Comparison of ENCODE assay signal across 19 cellular contexts in the genomic region with DNA sequence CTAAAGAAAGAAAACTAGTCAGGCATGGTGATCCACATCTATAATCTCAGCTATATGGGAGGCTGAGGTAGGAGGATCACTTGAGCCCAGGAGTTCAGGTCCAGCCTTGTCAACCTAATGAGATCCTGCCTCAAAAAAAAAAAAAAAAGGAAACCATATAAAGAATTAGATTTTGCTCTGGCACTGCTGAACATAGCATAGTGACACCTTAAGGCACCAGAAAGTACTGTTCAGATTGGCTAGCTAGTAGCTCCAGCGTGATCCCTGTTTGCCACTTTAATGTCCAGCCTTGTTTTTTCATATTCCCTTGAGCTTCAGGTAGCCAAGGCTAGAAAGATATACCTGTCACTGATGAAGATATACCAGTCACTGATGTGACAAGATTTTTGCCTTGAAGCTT. TPM values are rescaled to one million over a fixed set of nuclear protein-coding genes. Genes with fewer than 3 reads are reported as not detected.
DNase-seq lines count a peak whose midpoint lies in the region; ATAC-seq and TF ChIP-seq lines count a peak whose summit lies in the region.
"Had no signal": no experiment of that assay in that cellular context is flagged by ENCODE, and none has a peak within 500 bp of the region (broad histone marks: within the 10 kb centered on the region; RNA-seq: fewer than 3 reads in every experiment).

No MANE protein-coding gene starts in this region.

- H3K4me3 ChIP-seq in WERI-Rb-1 (ENCODE audit: low read depth, low read length) = no peak overlapping the region
- H3K4me3 ChIP-seq: heart left ventricle had no signal

- H3K9me3 ChIP-seq in WERI-Rb-1 (ENCODE audit: severe bottlenecking) = no peaks in the 10 kb centered on the region
- H3K9me3 ChIP-seq: heart left ventricle had no signal

- H3K9me3 Mint-ChIP-seq in osteocyte (ENCODE audit: unreplicated experiment) = no peaks in the 10 kb centered on the region
- H3K9me3 Mint-ChIP-seq: mesothelial cell of epicardium had no signal

- peaks cover 43% of the 10 kb centered on the region for H3K36me3 Mint-ChIP-seq in osteocyte (ENCODE audit: unreplicated experiment)

- no peak for ATAC-seq in HG02884 (IDR thresholded peaks at IDR 0.05; ENCODE audit: unreplicated experiment)
- ATAC-seq: activated CD4-positive, CD25-positive, alpha-beta regulatory T cell treated with anti-CD3 and anti-CD28 coated beads, Interleukin-2, amount 50 U/mL, for 24 hours; heart left ventricle; right cardiac atrium; T-helper 17 cell had no signal

- no peak overlapping the region for H3K27ac ChIP-seq in WERI-Rb-1
- H3K27ac ChIP-seq: heart left ventricle had no signal

- H3K27me3 Mint-ChIP-seq in osteocyte (ENCODE audit: unreplicated experiment) = no peaks in the 10 kb centered on the region
- H3K27me3 Mint-ChIP-seq: T-helper 17 cell had no signal

- H3K4me1 Mint-ChIP-seq in osteocyte (ENCODE audit: unreplicated experiment) = no peaks in the 10 kb centered on the region

- no peaks in the 10 kb centered on the region; the same call in 1 of the 2 replicates for H3K36me3 ChIP-seq in WERI-Rb-1

- TF ChIP-seq CTCF in WERI-Rb-1 (IDR thresholded peaks at IDR 0.05; ENCODE audit: low read depth, low read length) = 0 out of 2 replicates have a peak, but pooled peaks have one; percentile 13
- TF ChIP-seq CTCF in osteocyte (IDR thresholded peaks at IDR 0.05) = peak; percentile 9

- no peak overlapping the region for H3K27ac Mint-ChIP-seq in osteocyte (ENCODE audit: unreplicated experiment)
- H3K27ac Mint-ChIP-seq: mesothelial cell of epicardium had no signal

- no peaks in the 10 kb centered on the region for H3K27me3 ChIP-seq in WERI-Rb-1 (ENCODE audit: insufficient read depth, low read depth, severe bottlenecking)
- H3K27me3 ChIP-seq: heart left ventricle had no signal

- DNase-seq in DMS 273 (lab: John Stamatoyannopoulos, UW; ENCODE audit: unreplicated experiment) = peak; percentile 13
- no peak for DNase-seq in DMS 273 treated with DMSO at 0.1 percent for 48 hours (lab: John Stamatoyannopoulos, UW)
- DNase-seq in LHCN-M2 (ENCODE audit: low read depth) = peak; percentile 5
- DNase-seq in WERI-Rb-1 = no peak
- no peak for DNase-seq in osteocyte (ENCODE audit: extremely low spot score, unreplicated experiment)
- DNase-seq in NCI-H1048 (lab: John Stamatoyannopoulos, UW) = no peak
- DNase-seq in KG1 (lab: John Stamatoyannopoulos, UW) = no peak
- DNase-seq: 8988T, activated gamma-delta T cell, HCEC 1CT, heart left ventricle, NCI-H1694 treated with DMSO at 0.1 percent for 48 hours, NCI-H510A, right cardiac atrium, substantia nigra, T-helper 17 cell had no signal

- H3K4me3 Mint-ChIP-seq in osteocyte (ENCODE audit: unreplicated experiment) = no peak overlapping the region
- H3K4me3 Mint-ChIP-seq: mesothelial cell of epicardium, T-helper 17 cell had no signal

RNA-seq across cellular contexts. Expression of gene EXOC1, which starts 34.1 kb away (rescaled TPM):
- total RNA-seq in LHCN-M2 (2014; rRNA removed) (44.4 and 51.2 TPM in 2 replicates), osteocyte (31.8 and 33.3 TPM in 2 replicates)
- polyA plus RNA-seq in LHCN-M2 (2012) = 17.2 TPM

Comparison
In these comparisons a context has a peak if more than half of its experiments do, and no peak if none do; other contexts are left out.
1. DNase-seq: peak in DMS 273 (single experiment) and LHCN-M2 (single experiment); none in DMS 273 treated with DMSO at 0.1 percent for 48 hours (single experiment), WERI-Rb-1 (single experiment), osteocyte (single experiment), NCI-H1048 (single experiment) and KG1 (single experiment).